ENCODE assay signal across 10 cellular contexts in the genomic region with DNA sequence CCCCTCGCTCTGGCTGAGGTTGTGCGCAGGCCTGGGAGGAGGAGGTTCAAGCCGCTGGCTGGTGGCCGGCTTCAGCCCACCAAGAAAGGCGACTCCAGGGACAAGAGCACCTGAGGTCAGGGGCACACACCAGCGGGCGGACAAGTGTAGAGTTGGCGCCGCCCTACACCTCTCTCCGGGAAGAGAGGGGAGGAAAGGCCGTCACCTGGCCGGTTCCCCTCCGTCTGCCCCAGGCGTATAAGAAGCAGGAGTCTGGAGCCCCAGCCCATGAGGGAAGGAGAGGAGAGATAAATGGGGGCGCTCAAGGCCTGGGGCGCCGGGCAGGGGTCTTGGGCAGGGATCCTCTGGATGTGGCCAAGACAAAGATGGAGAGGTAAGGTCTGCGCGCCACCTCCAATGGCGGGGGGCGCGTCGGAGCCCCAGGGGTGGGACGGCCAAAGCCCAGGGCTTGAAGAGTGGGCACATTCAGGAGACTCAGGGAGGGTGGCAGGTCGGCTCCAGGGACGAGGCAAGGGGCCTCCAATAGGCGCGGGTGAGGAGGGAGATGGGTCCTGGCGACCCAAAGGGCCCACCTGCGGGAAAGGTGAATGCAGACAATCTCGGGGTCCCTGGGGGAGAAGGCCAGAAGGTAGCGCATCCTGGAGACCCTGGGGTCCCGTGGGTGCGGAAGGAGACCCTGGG. TPM values are rescaled to one million over a fixed set of nuclear protein-coding genes. Genes with fewer than 3 reads are reported as not detected.
DNase-seq lines count a peak whose midpoint lies in the region; ATAC-seq, FAIRE-seq and TF ChIP-seq lines count a peak whose summit lies in the region.
"Had no signal": no experiment of that assay in that cellular context is flagged by ENCODE, and none has a peak within 500 bp of the region (broad histone marks: within the 10 kb centered on the region; RNA-seq: fewer than 3 reads in every experiment).

No MANE protein-coding gene starts in this region.

- no peak for DNase-seq in CD4-positive, CD25-positive, alpha-beta regulatory T cell
- peak in 1 of 2 experiments; percentile 69 for DNase-seq in H1 (ENCODE audit: low read depth in 1 of 2, low spot score in 2 of 2)
- no peak for DNase-seq in neural crest cell (ENCODE audit: low read depth, low spot score)
- DNase-seq in HK-2 (ENCODE audit: unreplicated experiment) = no peak
- DNase-seq in HT-29 (ENCODE audit: low spot score) = no peak

- no peak for TF ChIP-seq RAD21 in H1 (IDR thresholded peaks at IDR 0.05 in 1 of 2, conservative IDR thresholded peaks at IDR 0.05 in 1 of 2; ENCODE audit: low read depth in 2 of 2, low read length in 2 of 2)

- H3K27me3 ChIP-seq in CD4-positive, CD25-positive, alpha-beta regulatory T cell (ENCODE audit: control insufficient read depth, insufficient read depth, low read length) = peaks cover 45% of the 10 kb centered on the region
- peaks cover 6 to 34% (median 25%) of the 10 kb centered on the region in 4 experiments for H3K27me3 ChIP-seq in H1 (replicated peaks in 1 of 4; ENCODE audit: control insufficient read depth in 3 of 4, extremely low read depth in 1 of 4, insufficient read depth in 3 of 4, low read length in 3 of 4)

- no peaks in the 10 kb centered on the region for H3K36me3 ChIP-seq in CD4-positive, CD25-positive, alpha-beta regulatory T cell (ENCODE audit: control insufficient read depth, insufficient read depth, low read length)
- H3K36me3 ChIP-seq in HEK293 (ENCODE audit: control insufficient read depth in 2 of 2, insufficient read depth in 1 of 2, low read length in 2 of 2) (no peaks in the 10 kb centered on the region), H1 (ENCODE audit: control insufficient read depth in 2 of 4, insufficient read depth in 4 of 4, low read length in 3 of 4) (no peaks in the 10 kb centered on the region)

- H3K9me3 ChIP-seq in CD4-positive, CD25-positive, alpha-beta regulatory T cell (ENCODE audit: control insufficient read depth in 2 of 2, low read length in 2 of 2) = peaks cover 0 to 5% of the 10 kb centered on the region in 2 experiments
- no peaks in the 10 kb centered on the region for H3K9me3 ChIP-seq in HEK293 (ENCODE audit: control insufficient read depth, insufficient read depth, low read depth, low read length)
- no peaks in the 10 kb centered on the region for H3K9me3 ChIP-seq in H1 (ENCODE audit: insufficient read depth in 2 of 2, low read depth in 1 of 2, low read length in 1 of 2)

- peaks cover 58% of the 10 kb centered on the region for H3K27me3 Mint-ChIP-seq in CD4-positive, CD25-positive, alpha-beta regulatory T cell
- H3K27me3 Mint-ChIP-seq in neural crest cell (ENCODE audit: low read depth) = peaks cover 80% of the 10 kb centered on the region

- peaks cover 0 to 23% of the 10 kb centered on the region in 2 experiments; a peak in 1 of 4 replicates for H3K79me2 ChIP-seq in H1 (ENCODE audit: control insufficient read depth in 1 of 2, insufficient read depth in 2 of 2, low read length in 2 of 2)

- H3K23me2 ChIP-seq in H1 (ENCODE audit: low read depth, low read length) = peaks cover 8% of the 10 kb centered on the region; the same call in 1 of the 2 replicates

- H2BK120ac ChIP-seq in H1 (replicated peaks; ENCODE audit: low read depth, low read length) = no peak overlapping the region

- H3K18ac ChIP-seq in H1 (ENCODE audit: extremely low read depth, low read length) = peak overlapping the region; percentile 73

- H3K9me3 Mint-ChIP-seq in CD4-positive, CD25-positive, alpha-beta regulatory T cell = peaks cover 0 to 3% (median 2%) of the 10 kb centered on the region in 7 donors
- H3K9me3 Mint-ChIP-seq in neural crest cell = no peaks in the 10 kb centered on the region

- H3K4me3 Mint-ChIP-seq in CD4-positive, CD25-positive, alpha-beta regulatory T cell = peak overlapping the region in 3 of 4 donors; percentile 56 to 63 (median 56)
- H3K4me3 Mint-ChIP-seq in neural crest cell = peak overlapping the region; percentile 78

- TF ChIP-seq CTCF in HEK293 (tag by site-specific recombination; IDR thresholded peaks at IDR 0.05) = no peak
- TF ChIP-seq CTCF in H1 (IDR thresholded peaks at IDR 0.05; ENCODE audit: control extremely low read depth in 1 of 3, insufficient read depth in 1 of 3, low read depth in 1 of 3, low read length in 3 of 3) = no peak
- TF ChIP-seq CTCF in neural crest cell (conservative IDR thresholded peaks at IDR 0.05) = no peak

- WGBS in H1 (ENCODE audit: extremely low coverage in 1 of 2, insufficient coverage in 1 of 2, insufficient read length in 1 of 2, insufficient replicate concordance in 2 of 2, low coverage in 1 of 2, low lambda C conversion rate in 2 of 2, missing lambda C conversion rate in 1 of 2), 2 experiments = 4% methylated on average over 30 of the region's 34 CpGs; no CpG with 5 or more reads in 1 of the 2 experiments

- H3K23ac ChIP-seq in H1 (ENCODE audit: insufficient read length) = no peak overlapping the region

- H4K20me1 ChIP-seq in H1 (replicated peaks in 1 of 2; ENCODE audit: control insufficient read depth in 1 of 2, insufficient read depth in 2 of 2, low read length in 2 of 2) = peaks cover 5 to 16% of the 10 kb centered on the region in 2 experiments

- H3K56ac ChIP-seq in H1 (replicated peaks; ENCODE audit: insufficient read length, low read depth, low read length) = no peak overlapping the region

- no peak overlapping the region for H2BK20ac ChIP-seq in H1 (ENCODE audit: low read length)

- peaks cover 6% of the 10 kb centered on the region; the same call in 1 of the 2 replicates for H3K79me1 ChIP-seq in H1 (ENCODE audit: low read depth, low read length)

- H3K4me1 ChIP-seq in CD4-positive, CD25-positive, alpha-beta regulatory T cell (ENCODE audit: control insufficient read depth, insufficient read depth, low read length, poor library complexity, severe bottlenecking) = no peaks in the 10 kb centered on the region
- no peaks in the 10 kb centered on the region for H3K4me1 ChIP-seq in HEK293 (ENCODE audit: control insufficient read depth, insufficient read depth, low read length)
- peaks cover 0 to 11% (median 5%) of the 10 kb centered on the region in 4 experiments; a peak in 6 of 7 replicates for H3K4me1 ChIP-seq in H1 (replicated peaks in 1 of 4; ENCODE audit: control insufficient read depth in 3 of 4, insufficient read depth in 4 of 4, low read length in 3 of 4)

- no peak for FAIRE-seq in H1 (lab: Jason Lieb, UNC)

- TF ChIP-seq POLR2A in H1 (IDR thresholded peaks at IDR 0.05; ENCODE audit: control extremely low read depth in 1 of 2, low read depth in 2 of 2, low read length in 2 of 2) = no peak

- no peak overlapping the region for H2BK12ac ChIP-seq in H1 (ENCODE audit: low read depth, low read length)

- H3K4me3 ChIP-seq in CD4-positive, CD25-positive, alpha-beta regulatory T cell (ENCODE audit: low read depth, low read length) = no peak overlapping the region
- H3K4me3 ChIP-seq in HEK293 (ENCODE audit: low read depth, low read length) (peak overlapping the region; percentile 37), H1 (ENCODE audit: extremely low read depth in 1 of 4, insufficient read depth in 2 of 4, low read depth in 3 of 4, low read length in 4 of 4) (peak overlapping the region; percentile 50 to 76 (median 72))

- no peak overlapping the region for H2BK15ac ChIP-seq in H1 (ENCODE audit: low read length)

- H2BK5ac ChIP-seq in H1 (ENCODE audit: low read depth, low read length) = no peak overlapping the region

- H3K4ac ChIP-seq in H1 (replicated peaks; ENCODE audit: insufficient read length, low read depth, low read length) = no peak overlapping the region

- H4K8ac ChIP-seq in H1 (ENCODE audit: extremely low read depth, insufficient read depth, low read length) = peak overlapping the region; percentile 63

- H3K4me2 ChIP-seq in H1 (ENCODE audit: insufficient read depth in 1 of 2, low read depth in 2 of 2, low read length in 2 of 2) = peak overlapping the region; percentile 76 to 88

- H3K4me1 Mint-ChIP-seq in CD4-positive, CD25-positive, alpha-beta regulatory T cell = peaks cover 0 to 17% (median 3%) of the 10 kb centered on the region in 4 donors
- peaks cover 16% of the 10 kb centered on the region for H3K4me1 Mint-ChIP-seq in neural crest cell

- H2AFZ ChIP-seq in H1 (ENCODE audit: low read length) = 0 out of 2 replicates have a peak overlapping the region, but pooled peaks have one; percentile 11

- no peak overlapping the region for H2AK5ac ChIP-seq in H1 (ENCODE audit: low read depth, low read length)

- no peak overlapping the region for H4K91ac ChIP-seq in H1 (replicated peaks; ENCODE audit: insufficient read length, low read length)

- POLR2A ChIA-PET in HEK293 (lab: Yijun Ruan, JAX) (no interaction called here), H1 (lab: Charles Lee; ENCODE audit: partially characterized antibody) (interaction anchor here (1.1 kb wide), 1 partner anchor 75 kb away, joined by 5 read pairs; the partner anchor contains the start of gene YWHAB)

- H4K5ac ChIP-seq in H1 (ENCODE audit: insufficient read length, low read depth, low read length) = peak overlapping the region; percentile 32

- CTCF ChIA-PET in HEK293 (lab: Yijun Ruan, JAX) (interaction anchor here (1.1 kb wide), 1 partner anchor 62 kb away, joined by 4 read pairs; no protein-coding TSS in a partner anchor), H1 (lab: Charles Lee; ENCODE audit: partially characterized antibody) (interaction anchor here (0.5 to 1.7 kb wide), 10 partner anchors 8 to 65 kb away, joined by 3 to 8 read pairs (median 4); no protein-coding TSS in a partner anchor)

- no peaks in the 10 kb centered on the region for H3K36me3 Mint-ChIP-seq in CD4-positive, CD25-positive, alpha-beta regulatory T cell
- H3K36me3 Mint-ChIP-seq in neural crest cell (ENCODE audit: low read depth) = no peaks in the 10 kb centered on the region

- no peak for ATAC-seq in CD4-positive, CD25-positive, alpha-beta regulatory T cell (ENCODE audit: low read depth in 2 of 2)
- ATAC-seq in HG03108 (IDR thresholded peaks at IDR 0.05; ENCODE audit: unreplicated experiment) (no peak), HG03457 (IDR thresholded peaks at IDR 0.05; ENCODE audit: unreplicated experiment) (no peak)

- no peak overlapping the region for H3K27ac Mint-ChIP-seq in CD4-positive, CD25-positive, alpha-beta regulatory T cell
- no peak overlapping the region for H3K27ac Mint-ChIP-seq in neural crest cell (ENCODE audit: unreplicated experiment)

- H3K27ac ChIP-seq in CD4-positive, CD25-positive, alpha-beta regulatory T cell (ENCODE audit: insufficient read depth, low read length, poor library complexity, severe bottlenecking) = no peak overlapping the region
- H3K27ac ChIP-seq in HEK293 (ENCODE audit: extremely low read depth, low read depth, low read length) (no peak overlapping the region), H1 (ENCODE audit: low read depth, low read length) (no peak overlapping the region)

- peak overlapping the region in 2 of 4 experiments; percentile 20 to 40; a peak in 2 of 7 replicates for H3K9ac ChIP-seq in H1 (replicated peaks in 1 of 4; ENCODE audit: extremely low read depth in 1 of 4, low read depth in 3 of 4, low read length in 3 of 4)

- H3K14ac ChIP-seq in H1 (ENCODE audit: insufficient read length) = no peak overlapping the region

- TF ChIP-seq EP300 in H1 (IDR thresholded peaks at IDR 0.05; ENCODE audit: borderline replicate concordance in 1 of 2, low read depth in 2 of 2, low read length in 2 of 2) = no peak

RNA-seq across cellular contexts. Expression of gene RIMS4, which starts 0.8 kb away (rescaled TPM):
- not detected for total RNA-seq in CD4-positive, CD25-positive, alpha-beta regulatory T cell
- polyA plus RNA-seq in CD4-positive, CD25-positive, alpha-beta regulatory T cell = not detected
- 44.2 and 49.8 TPM in 2 replicates for total RNA-seq in H1 (2021; fragmentation: NEBNext Ultra II Directional; extraction: Animal tissue kit (Norgen Biotek cat#: 25700))
- polyA plus RNA-seq in H1 (2011; rRNA removed) = 13.3 and 18.9 TPM in 2 replicates
- polyA plus RNA-seq in H1 (2011; cell fraction: cytosol; rRNA removed) = 14.4 TPM
- 23.8 TPM for polyA plus RNA-seq in H1 (2011; cell fraction: nucleus; rRNA removed)
- 24.4 to 33.1 TPM (median 29.0 TPM) in 4 replicates for polyA plus RNA-seq in H1 (2012, experiment 1 of 2)
- polyA plus RNA-seq in H1 (2012, experiment 2 of 2) = 34.8 TPM
- 10.3 TPM for polyA plus RNA-seq in H1 (2013, experiment 1 of 2)
- 10.5 TPM for polyA plus RNA-seq in H1 (2013, experiment 2 of 2)
- 26.1 and 29.8 TPM in 2 replicates for polyA minus RNA-seq in H1 (2011; rRNA and poly(A)+ RNA removed)
- 23.3 TPM for polyA minus RNA-seq in H1 (2011; cell fraction: cytosol; rRNA and poly(A)+ RNA removed)
- polyA minus RNA-seq in H1 (2011; cell fraction: nucleus; rRNA and poly(A)+ RNA removed) = 12.1 TPM
- 4.1 and 6.1 TPM in 2 replicates for total RNA-seq in neural crest cell
- not detected in 2 replicates for total RNA-seq in HT-29 (2014; rRNA removed; shearing (Covaris generic))
- total RNA-seq: dermis microvascular lymphatic vessel endothelial cell, LHCN-M2 had no signal
